9 cellular contexts compared by ENCODE assay signal in the genomic region with DNA sequence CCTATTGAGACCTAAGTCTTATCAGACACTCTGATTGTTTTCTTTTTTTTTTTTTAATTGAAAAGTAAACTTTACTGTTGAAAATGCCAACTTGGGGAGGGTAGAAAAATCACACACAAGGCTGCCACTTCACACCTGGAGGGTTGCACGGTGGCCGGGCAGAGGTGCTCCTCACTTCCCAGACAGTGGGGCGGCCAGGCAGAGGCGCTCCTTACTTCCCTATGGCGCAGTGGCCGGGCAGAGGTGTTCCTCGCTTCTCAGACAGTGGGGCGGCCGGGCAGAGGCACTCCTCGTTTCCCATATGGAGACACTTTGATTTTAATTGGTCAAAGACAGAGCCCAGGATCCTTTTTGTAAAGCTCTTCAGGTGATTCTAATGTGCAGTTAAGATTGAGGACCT.
"Had no signal": no experiment of that assay in that cellular context is flagged by ENCODE, and none has a peak within 500 bp of the region (broad histone marks: within the 10 kb centered on the region; RNA-seq: fewer than 3 reads in every experiment).

No MANE protein-coding gene starts in this region.

- H3K4me3 Mint-ChIP-seq: GM23338, H9, HFFc6 had no signal

- H3K27ac ChIP-seq: GM23248 had no signal

- H3K9me3 Mint-ChIP-seq: GM23338, H9 had no signal

- H2AFZ ChIP-seq: GM23248, GM23338 had no signal

- H3K4me1 ChIP-seq: HAP-1 had no signal

- H3K4me3 ChIP-seq: GM23248, GM23338, HAP-1 had no signal

- H3K36me3 ChIP-seq: HAP-1 had no signal

- H3K27ac Mint-ChIP-seq: GM23338, H9, HFFc6 had no signal

- H3K9me3 ChIP-seq: HAP-1 had no signal

- FAIRE-seq: H54 had no signal

- H3K9ac ChIP-seq: GM23248 had no signal

- H3K4me2 ChIP-seq: GM23338 had no signal

- DNase-seq: GM23248, GOT3, H7, H9, HCEC 1CT, HFFc6 had no signal
